17 cellular contexts compared by ENCODE assay signal in the genomic region with DNA sequence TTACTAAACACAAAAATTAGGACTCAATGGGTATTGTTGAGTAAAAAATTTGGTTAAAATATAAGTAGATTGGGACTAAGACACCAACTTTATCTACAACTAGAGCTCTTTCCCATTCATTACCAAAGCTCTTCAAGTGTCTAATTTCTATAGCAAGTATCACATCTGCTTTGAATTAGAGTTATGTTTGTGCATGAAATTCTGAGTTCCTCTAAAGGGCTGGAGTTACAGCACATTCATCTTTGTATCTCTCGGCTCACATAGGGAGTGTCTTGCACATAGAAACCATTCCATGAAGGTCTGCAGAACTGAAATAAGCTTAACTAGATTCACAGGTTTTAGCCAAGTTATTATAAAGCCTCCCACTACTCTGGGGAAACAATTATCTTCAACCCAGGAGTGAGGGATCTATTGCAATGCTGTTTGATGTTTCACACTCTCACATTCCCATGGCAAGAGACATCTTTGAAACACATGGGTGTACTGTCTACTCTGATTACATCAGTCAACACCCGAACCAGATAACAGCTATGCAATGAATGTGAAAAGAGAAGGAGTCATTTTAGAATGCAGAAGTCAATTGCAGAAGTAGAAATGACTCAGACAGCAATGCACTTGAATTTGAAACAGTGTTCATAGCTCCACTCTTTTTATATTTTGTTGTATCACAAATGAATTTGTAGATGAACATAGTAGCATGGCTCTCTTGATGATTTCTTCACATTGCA.
A peak's percentile ranks its signal among the peaks of the same experiment; 100 is the strongest.
DNase-seq lines count a peak whose midpoint lies in the region; ATAC-seq and TF ChIP-seq lines count a peak whose summit lies in the region.
"Had no signal": no experiment of that assay in that cellular context is flagged by ENCODE, and none has a peak within 500 bp of the region (broad histone marks: within the 10 kb centered on the region; RNA-seq: fewer than 3 reads in every experiment).

No MANE protein-coding gene starts in this region.

- peaks cover 0 to 7% of the 10 kb centered on the region in 2 donors for H3K36me3 Mint-ChIP-seq in stimulated activated naive B cell treated with anti-CD40 and anti-IgM and Interleukin-4, amounts not matched to agents 10 μg/mL and 1 μg/mL and 100 μg/mL, for 72 hours

- DNase-seq in left cardiac atrium (no peak), right atrium auricular region (ENCODE audit: low spot score) (no peak), SKM-1 (lab: John Stamatoyannopoulos, UW; ENCODE audit: unreplicated experiment) (peak; percentile 93), fibroblast of peridontal ligament (ENCODE audit: extremely low read depth) (peak; percentile 29)
- DNase-seq in stimulated activated naive B cell treated with anti-CD40 and anti-IgM and Interleukin-4, amounts not matched to agents 10 μg/mL and 1 μg/mL and 100 μg/mL, for 72 hours: no peak
- DNase-seq in activated naive CD4-positive, alpha-beta T cell (lab: John Stamatoyannopoulos, UW): no peak
- DNase-seq: activated gamma-delta T cell; EL; esophagus squamous epithelium; HFFc6; NCI-H1930; NCI-H748 treated with DMSO at 0.1 percent for 48 hours; stimulated activated CD4-positive, alpha-beta T cell treated with anti-CD3 and anti-CD28 coated beads, Interleukin-1b, Interleukin-23, amount 100 ng/mL, for 48 hours had no signal

- ATAC-seq in left cardiac atrium (peak; percentile 44 to 76), GM18909 (IDR thresholded peaks at IDR 0.05; ENCODE audit: poor library complexity, unreplicated experiment) (no peak), GM18511 (IDR thresholded peaks at IDR 0.05; ENCODE audit: unreplicated experiment) (no peak)
- peak; percentile 36 to 41 for ATAC-seq in stimulated activated naive B cell treated with anti-CD40 and anti-IgM and Interleukin-4, amounts not matched to agents 10 μg/mL and 1 μg/mL and 100 μg/mL, for 72 hours (replicated peaks)

- intact Hi-C loops in left cardiac atrium (cut with DNase I): no loop called here

- no peaks in the 10 kb centered on the region for H3K27me3 ChIP-seq in right atrium auricular region

- peaks cover 0 to 4% of the 10 kb centered on the region in 2 donors for H3K4me1 ChIP-seq in right atrium auricular region
- H3K4me1 ChIP-seq: esophagus squamous epithelium had no signal

- H3K9me3 ChIP-seq in right atrium auricular region: peaks cover 0 to 19% of the 10 kb centered on the region in 2 donors

- H3K36me3 ChIP-seq in right atrium auricular region: no peaks in the 10 kb centered on the region
- H3K36me3 ChIP-seq: esophagus squamous epithelium had no signal

- peaks cover 6 to 14% of the 10 kb centered on the region in 2 donors for H3K27me3 Mint-ChIP-seq in stimulated activated naive B cell treated with anti-CD40 and anti-IgM and Interleukin-4, amounts not matched to agents 10 μg/mL and 1 μg/mL and 100 μg/mL, for 72 hours

- TF ChIP-seq CTCF in right atrium auricular region (IDR thresholded peaks at IDR 0.05): no peak

- no peak overlapping the region for H3K27ac Mint-ChIP-seq in stimulated activated naive B cell treated with anti-CD40 and anti-IgM and Interleukin-4, amounts not matched to agents 10 μg/mL and 1 μg/mL and 100 μg/mL, for 72 hours
- H3K27ac Mint-ChIP-seq: HFFc6; natural killer cell treated with Interleukin-12 subunit alpha and Interleukin-12 subunit beta and Interleukin-15 and Interleukin-18, amount 100 ng/mL, for 72 hours had no signal

- H3K4me1 Mint-ChIP-seq in stimulated activated naive B cell treated with anti-CD40 and anti-IgM and Interleukin-4, amounts not matched to agents 10 μg/mL and 1 μg/mL and 100 μg/mL, for 72 hours: no peaks in the 10 kb centered on the region

- H3K27ac ChIP-seq in right atrium auricular region: no peak overlapping the region
- H3K27ac ChIP-seq: esophagus squamous epithelium, HL-60 had no signal

- peaks cover 12 to 19% of the 10 kb centered on the region in 2 donors for H3K9me3 Mint-ChIP-seq in stimulated activated naive B cell treated with anti-CD40 and anti-IgM and Interleukin-4, amounts not matched to agents 10 μg/mL and 1 μg/mL and 100 μg/mL, for 72 hours

- H3K4me3 Mint-ChIP-seq in stimulated activated naive B cell treated with anti-CD40 and anti-IgM and Interleukin-4, amounts not matched to agents 10 μg/mL and 1 μg/mL and 100 μg/mL, for 72 hours: no peak overlapping the region
- H3K4me3 Mint-ChIP-seq: HFFc6; natural killer cell treated with Interleukin-12 subunit alpha and Interleukin-12 subunit beta and Interleukin-15 and Interleukin-18, amount 100 ng/mL, for 72 hours had no signal

- H3K4me3 ChIP-seq in right atrium auricular region: no peak overlapping the region
- H3K4me3 ChIP-seq: esophagus squamous epithelium had no signal

Comparison
In these comparisons a context has a peak if more than half of its experiments do, and no peak if none do; other contexts are left out.
1. ATAC-seq: peak in left cardiac atrium (2 of 2) and stimulated activated naive B cell treated with anti-CD40 and anti-IgM and Interleukin-4, amounts not matched to agents 10 μg/mL and 1 μg/mL and 100 μg/mL, for 72 hours (2 of 2); none in GM18909 (single experiment) and GM18511 (single experiment).
2. DNase-seq: peak in SKM-1 (single experiment) and fibroblast of peridontal ligament (single experiment); none in left cardiac atrium (single experiment), right atrium auricular region (single experiment), stimulated activated naive B cell treated with anti-CD40 and anti-IgM and Interleukin-4, amounts not matched to agents 10 μg/mL and 1 μg/mL and 100 μg/mL, for 72 hours (single experiment) and activated naive CD4-positive, alpha-beta T cell (0 of 4).